ENCODE assay signal across 17 cellular contexts in the genomic region with DNA sequence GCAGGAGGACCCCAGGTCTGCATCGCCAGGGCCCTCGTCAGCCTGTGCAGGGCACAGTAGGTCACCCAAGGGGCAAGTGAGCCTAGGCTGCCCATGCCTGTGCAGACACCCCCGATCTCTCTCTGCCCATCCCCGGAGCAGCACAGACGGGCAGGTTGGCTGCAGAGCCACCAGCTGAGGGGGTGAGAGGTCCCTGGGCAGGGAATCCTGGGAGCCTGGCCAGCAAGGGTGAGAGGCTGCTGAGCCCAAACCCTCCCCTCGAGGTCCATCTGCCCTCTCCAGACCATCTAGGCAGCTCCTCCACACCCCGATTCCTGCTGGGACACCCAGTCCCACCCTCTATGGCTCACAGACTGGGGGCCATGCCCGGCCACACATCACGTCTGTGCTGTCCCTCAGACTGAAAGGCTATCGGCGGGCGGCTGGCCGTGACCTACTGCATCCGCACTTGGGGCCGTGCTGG. TPM values are rescaled to one million over a fixed set of nuclear protein-coding genes. Genes with fewer than 3 reads are reported as not detected.
"Had no signal": no experiment of that assay in that cellular context is flagged by ENCODE, and none has a peak within 500 bp of the region (broad histone marks: within the 10 kb centered on the region; RNA-seq: fewer than 3 reads in every experiment).

No MANE protein-coding gene starts in this region.

- H3K36me3 ChIP-seq: colonic mucosa had no signal

- H3K4me3 ChIP-seq: ascending aorta, colonic mucosa, stomach had no signal

- H3K4me1 ChIP-seq: colonic mucosa had no signal

- H3K9me3 ChIP-seq: ascending aorta, colonic mucosa, stomach had no signal

- DNase-seq: activated CD4-positive, alpha-beta T cell treated with anti-CD3 and anti-CD28 coated beads for 36 hours; activated CD8-positive, alpha-beta memory T cell treated with anti-CD3 and anti-CD28 coated beads, Interleukin-2, amount 50 U/mL, for 4 hours; activated CD8-positive, alpha-beta T cell treated with anti-CD3 and anti-CD28 coated beads for 36 hours; activated T-cell treated with anti-CD3 and anti-CD28 coated beads, Interleukin-2, amount 50 U/mL, for 72 hours; colonic mucosa; effector CD4-positive, alpha-beta T cell; nephron progenitor cell; stimulated activated CD4-positive, alpha-beta T cell treated with anti-CD3 and anti-CD28 coated beads, Interleukin-4, amount 100 ng/mL, for 24 hours; stomach; T-helper 9 cell had no signal

- H3K27ac ChIP-seq: ascending aorta, colonic mucosa, stomach, VCaP had no signal

- FAIRE-seq: bronchial epithelial cell, endothelial cell of umbilical vein, frontal cortex, urothelium cell line had no signal

- H3K27me3 ChIP-seq: ascending aorta had no signal

- ATAC-seq: activated CD4-positive, alpha-beta T cell treated with anti-CD3 and anti-CD28 coated beads for 36 hours; activated CD8-positive, alpha-beta T cell treated with anti-CD3 and anti-CD28 coated beads for 36 hours; activated T-cell treated with anti-CD3 and anti-CD28 coated beads, Interleukin-2, amount 50 U/mL, for 72 hours had no signal

RNA-seq across cellular contexts. Expression of gene GRIN1, which starts 21.7 kb away (rescaled TPM):
- total RNA-seq: activated CD8-positive, alpha-beta T cell treated with anti-CD3 and anti-CD28 coated beads for 36 hours; ascending aorta; endothelial cell of umbilical vein; osteocyte had no signal
- polyA plus RNA-seq: endothelial cell of umbilical vein had no signal
